In genomic region chr6:12386816-12387215, GRCh38 we compare ENCODE assay signal across 23 cellular contexts.
"Had no signal": no experiment of that assay in that cellular context is flagged by ENCODE, and none has a peak within 500 bp of the region (broad histone marks: within the 10 kb centered on the region; RNA-seq: fewer than 3 reads in every experiment).

No MANE protein-coding gene starts in this region.

- DNase-seq: activated CD4-positive, alpha-beta memory T cell treated with anti-CD3 and anti-CD28 coated beads for 36 hours; activated CD4-positive, alpha-beta T cell treated with anti-CD3 and anti-CD28 coated beads for 36 hours; activated gamma-delta T cell treated with Interleukin-2 at 50 U/mL for 16 hours; activated T-cell treated with anti-CD3 and anti-CD28 coated beads for 4 hours; adrenal gland; body of pancreas; caudate nucleus; gastrocnemius medialis; heart left ventricle; left colon; lower lobe of right lung; pancreas; stimulated activated CD4-positive, alpha-beta T cell treated with anti-CD3 and anti-CD28 coated beads, Interleukin-4, amount 100 ng/mL, for 24 hours; T-helper 2 cell; testis had no signal

- FAIRE-seq: colon, pancreas, TTC549 had no signal

- ATAC-seq: activated CD4-positive, alpha-beta T cell treated with anti-CD3 and anti-CD28 coated beads for 36 hours; activated naive CD4-positive, alpha-beta T cell treated with anti-CD3 and anti-CD28 coated beads, Interleukin-2, amount 50 U/mL, for 72 hours; body of pancreas; gastrocnemius medialis; heart left ventricle; left colon; lower lobe of right lung; natural killer cell treated with Interleukin-12 subunit alpha and Interleukin-12 subunit beta and Interleukin-15 and Interleukin-18, amount 100 ng/mL, for 72 hours; pancreas; sciatic nerve; stimulated activated effector memory CD8-positive, alpha-beta T cell treated with anti-CD3 and anti-CD28 coated beads, Interleukin-12 subunit alpha, Interleukin-12 subunit beta, amount 100 ng/mL, for 72 hours; WTC11 had no signal

- H3K4me3 ChIP-seq: adrenal gland, body of pancreas, gastrocnemius medialis, heart left ventricle, lower lobe of right lung, pancreas, smooth muscle cell, testis had no signal
